In the genomic region with DNA sequence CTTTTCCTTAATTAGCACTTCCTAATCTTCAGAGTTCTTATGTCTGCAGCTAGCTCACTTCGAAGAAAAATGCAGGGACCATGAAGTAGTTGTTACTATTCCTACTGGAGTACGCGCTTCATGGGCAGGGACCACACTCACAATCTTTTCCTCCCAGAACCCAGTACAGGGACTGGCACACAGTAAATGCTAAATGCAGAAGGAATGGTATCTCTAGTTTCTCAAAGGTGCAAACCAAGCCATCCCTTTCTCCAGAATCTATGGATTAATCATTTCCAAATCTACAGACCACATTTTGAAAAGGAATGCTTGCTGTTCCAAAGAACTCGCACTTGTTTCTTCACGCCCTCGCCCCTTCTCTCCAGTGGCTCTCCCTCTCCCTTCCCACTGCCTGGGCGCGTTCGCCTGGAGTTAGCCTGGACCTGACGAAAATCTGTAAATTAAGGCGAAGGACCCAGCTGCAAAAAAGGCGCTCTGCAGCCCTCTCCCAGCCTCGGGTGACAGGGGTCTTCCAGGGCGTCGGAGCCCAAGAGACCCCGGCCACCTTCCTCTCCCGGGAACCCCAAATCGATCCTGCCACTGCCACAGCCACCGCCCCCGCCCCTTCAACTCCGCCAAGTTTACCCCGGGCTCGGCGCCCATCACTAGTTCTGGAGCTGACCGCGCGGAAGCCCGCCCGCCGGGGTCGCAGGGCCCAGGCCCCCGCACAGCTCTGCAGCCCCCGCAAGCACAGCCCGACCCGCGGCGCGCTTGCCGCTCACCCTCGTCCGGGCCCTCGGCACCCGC, we compare ENCODE assay signal across 8 cellular contexts. TPM values are rescaled to one million over a fixed set of nuclear protein-coding genes. Genes with fewer than 3 reads are reported as not detected.
DNase-seq lines count a peak whose midpoint lies in the region; ATAC-seq and TF ChIP-seq lines count a peak whose summit lies in the region.

No MANE protein-coding gene starts in this region.

- no peaks in the 10 kb centered on the region for H3K27me3 ChIP-seq in Caco-2 (replicated peaks; ENCODE audit: control insufficient read depth, insufficient read depth, low read length)
- no peaks in the 10 kb centered on the region for H3K27me3 ChIP-seq in brain microvascular endothelial cell (replicated peaks)
- no peaks in the 10 kb centered on the region for H3K27me3 ChIP-seq in right lobe of liver
- no peaks in the 10 kb centered on the region for H3K27me3 ChIP-seq in tibial artery

- peak overlapping the region; percentile 78 for H3K4me3 Mint-ChIP-seq in Caco-2 (ENCODE audit: unreplicated experiment)

- in situ Hi-C loops in brain microvascular endothelial cell (cut with HindIII; ENCODE audit: low pct_ligation_motif_present, low sequenced_read_pairs), result no loop called here

- no peaks in the 10 kb centered on the region for H3K4me1 ChIP-seq in Caco-2
- H3K4me1 ChIP-seq in right lobe of liver, result peaks cover 0 to 22% (median 8%) of the 10 kb centered on the region in 4 donors
- H3K4me1 ChIP-seq in tibial artery, result peaks cover 0 to 23% (median 19%) of the 10 kb centered on the region in 4 donors

- peak overlapping the region; percentile 79 for H3K27ac ChIP-seq in brain microvascular endothelial cell
- H3K27ac ChIP-seq in right lobe of liver, result peak overlapping the region; percentile 71 to 87 (median 84)
- peak overlapping the region; percentile 76 to 90 for H3K27ac ChIP-seq in tibial artery

- peaks cover 24% of the 10 kb centered on the region for H3K36me3 Mint-ChIP-seq in Caco-2 (ENCODE audit: insufficient read depth, unreplicated experiment)

- CTCF ChIA-PET in Caco-2 (lab: Charles Lee), result interaction anchor here (0.9 to 1.1 kb wide), 2 partner anchors 31 to 38 kb away, joined by 3 read pairs; no protein-coding TSS in a partner anchor

- peaks cover 18% of the 10 kb centered on the region for H3K4me1 Mint-ChIP-seq in Caco-2 (ENCODE audit: low read depth, unreplicated experiment)

- no peaks in the 10 kb centered on the region for H3K9me3 Mint-ChIP-seq in Caco-2 (ENCODE audit: unreplicated experiment)

- WGBS in right lobe of liver (ENCODE audit: insufficient coverage, low coverage, low lambda C conversion rate, missing lambda C conversion rate), result 2% methylated on average over 29 of the region's 43 CpGs

- peak in 2 of 4 donors; percentile 1 to 3 for ATAC-seq in right lobe of liver

- H3K36me3 ChIP-seq in Caco-2 (ENCODE audit: control insufficient read depth, insufficient read depth, low read length) (no peaks in the 10 kb centered on the region), brain microvascular endothelial cell (replicated peaks) (peaks cover 5% of the 10 kb centered on the region), right lobe of liver (peaks cover 0 to 10% (median 2%) of the 10 kb centered on the region in 4 donors), tibial artery (no peaks in the 10 kb centered on the region)

- no peak for DNase-seq in Caco-2
- DNase-seq in LNCaP clone FGC (ENCODE audit: low read depth), result no peak
- DNase-seq in brain microvascular endothelial cell, result no peak
- DNase-seq in right lobe of liver, result no peak
- DNase-seq in tibial artery, result peak in 1 of 2 donors; percentile 28
- DNase-seq in GM20000 (ENCODE audit: low spot score), result no peak
- no peak for DNase-seq in stimulated activated CD4-positive, alpha-beta T cell treated with anti-CD3 and anti-CD28 coated beads, Interleukin-2, amount 100 ng/mL, for 24 hours
- DNase-seq in DMS153 (lab: John Stamatoyannopoulos, UW), result no peak

- peak overlapping the region; percentile 68 for H3K27ac Mint-ChIP-seq in Caco-2 (ENCODE audit: unreplicated experiment)

- TF ChIP-seq CTCF in Caco-2 (IDR thresholded peaks at IDR 0.05; ENCODE audit: insufficient read depth in 1 of 2, low read depth in 1 of 2, low read length in 1 of 2, severe bottlenecking in 1 of 2, unreplicated experiment in 1 of 2), result no peak
- TF ChIP-seq CTCF in LNCaP clone FGC (IDR thresholded peaks at IDR 0.05; ENCODE audit: control insufficient read depth, extremely low read depth, insufficient read depth), result no peak
- no peak for TF ChIP-seq CTCF in brain microvascular endothelial cell (IDR thresholded peaks at IDR 0.05; ENCODE audit: low read depth, low read length, missing control alignments)
- no peak for TF ChIP-seq CTCF in right lobe of liver (IDR thresholded peaks at IDR 0.05)
- no peak for TF ChIP-seq CTCF in tibial artery (IDR thresholded peaks at IDR 0.05)
- TF ChIP-seq CTCF in GM20000 (IDR thresholded peaks at IDR 0.05; ENCODE audit: extremely low read depth, missing control alignments), result no peak

- TF ChIP-seq POLR2A in right lobe of liver (IDR thresholded peaks at IDR 0.05), result no peak

- no peaks in the 10 kb centered on the region for H3K9me3 ChIP-seq in Caco-2
- no peaks in the 10 kb centered on the region for H3K9me3 ChIP-seq in right lobe of liver
- H3K9me3 ChIP-seq in tibial artery, result no peaks in the 10 kb centered on the region

- POLR2A ChIA-PET in Caco-2 (lab: Charles Lee), result interaction anchor here (0.6 kb wide), 1 partner anchor 328 kb away, joined by 3 read pairs; no protein-coding TSS in a partner anchor

- BruUV-seq in Caco-2 (replicated peaks; lab: Mats Ljungman, UMichigan), result TSS peak; percentile 43

- intact Hi-C loops in Caco-2 (cut with micrococcal nuclease; ENCODE audit: unreplicated experiment), result loop anchor here (1.0 to 5.0 kb wide), 7 partner anchors 38 to 258 kb away; partner anchors contain the start of genes ZNF398, ZNF425, ZNF783 and ZNF786
- intact Hi-C loops in right lobe of liver (cut with DNase I), result no loop called here
- intact Hi-C loops in tibial artery (cut with DNase I; ENCODE audit: low total_unique reads), result loop anchor here (2.0 to 5.0 kb wide), 2 partner anchors 35 to 40 kb away; no protein-coding TSS in a partner anchor

- H3K27me3 Mint-ChIP-seq in Caco-2 (ENCODE audit: insufficient read depth, unreplicated experiment), result no peaks in the 10 kb centered on the region

- H3K4me3 ChIP-seq in Caco-2 (ENCODE audit: low read depth, low read length) (peak overlapping the region; percentile 69), LNCaP clone FGC (ENCODE audit: low read depth, low read length) (peak overlapping the region; percentile 93), brain microvascular endothelial cell (ENCODE audit: low read depth, low read length) (peak overlapping the region; percentile 85), right lobe of liver (peak overlapping the region; percentile 91 to 96 (median 95)), tibial artery (peak overlapping the region; percentile 73 to 82)

RNA-seq across cellular contexts. Expression of gene PDIA4, which starts 0.6 kb away (rescaled TPM):
- total RNA-seq in Caco-2 (2022), result 192 and 197 TPM in 2 replicates
- total RNA-seq in right lobe of liver, result 100 to 1,000 TPM; 218 to 368 (median 272) TPM

Comparison
In these comparisons a context has a peak if more than half of its experiments do, and no peak if none do; other contexts are left out.
1. intact Hi-C loops: an anchor here in Caco-2 (1.0 to 5.0 kb wide) and tibial artery (2.0 to 5.0 kb wide); none called in right lobe of liver.